9 cellular contexts compared by ENCODE assay signal in genomic region chr9:34899535-34900158, GRCh38. TPM values are rescaled to one million over a fixed set of nuclear protein-coding genes. Genes with fewer than 3 reads are reported as not detected.
DNase-seq lines count a peak whose midpoint lies in the region; ATAC-seq, FAIRE-seq and TF ChIP-seq lines count a peak whose summit lies in the region.
"Had no signal": no experiment of that assay in that cellular context is flagged by ENCODE, and none has a peak within 500 bp of the region (broad histone marks: within the 10 kb centered on the region; RNA-seq: fewer than 3 reads in every experiment).

No MANE protein-coding gene starts in this region.

- no peak overlapping the region for H2AFZ ChIP-seq in KMS-11 (ENCODE audit: low read depth)
- H2AFZ ChIP-seq in neural cell (ENCODE audit: low read depth, low read length): no peak overlapping the region

- no peaks in the 10 kb centered on the region for H4K20me1 ChIP-seq in KMS-11 (ENCODE audit: insufficient read depth)
- H4K20me1 ChIP-seq in neural cell (ENCODE audit: insufficient read depth): no peaks in the 10 kb centered on the region

- no peaks in the 10 kb centered on the region for H3K79me2 ChIP-seq in KMS-11 (ENCODE audit: insufficient read depth, low read depth)
- H3K79me2 ChIP-seq in neural cell (replicated peaks; ENCODE audit: insufficient read depth, low read length): no peaks in the 10 kb centered on the region

- H3K27me3 ChIP-seq in KMS-11 (ENCODE audit: insufficient read depth, low read depth) (no peaks in the 10 kb centered on the region), neural cell (ENCODE audit: insufficient read depth, low read depth, low read length) (no peaks in the 10 kb centered on the region)

- peak; percentile 84 for TF ChIP-seq CTCF in KMS-11 (conservative IDR thresholded peaks at IDR 0.05; ENCODE audit: low read depth, low read length)
- peak; percentile 89 for TF ChIP-seq CTCF in fibroblast of mammary gland (conservative IDR thresholded peaks at IDR 0.05; ENCODE audit: control insufficient read depth, insufficient read depth, low read depth, low read length)
- TF ChIP-seq CTCF in neural cell (IDR thresholded peaks at IDR 0.05; ENCODE audit: poor library complexity, severe bottlenecking): peak; percentile 96

- H3K4me1 Mint-ChIP-seq in activated T-cell treated with anti-CD3 and anti-CD28 coated beads, Interleukin-2, amount 50 U/mL, for 4 hours (ENCODE audit: low read depth): no peaks in the 10 kb centered on the region

- H3K4me2 ChIP-seq in KMS-11: no peak overlapping the region
- H3K4me2 ChIP-seq in neural cell (ENCODE audit: low read length): no peak overlapping the region

- H3K36me3 ChIP-seq in KMS-11 (ENCODE audit: insufficient read depth): no peaks in the 10 kb centered on the region
- H3K36me3 ChIP-seq in neural cell (ENCODE audit: insufficient read depth, low read length): no peaks in the 10 kb centered on the region

- DNase-seq in COLO829 (ENCODE audit: low spot score): peak; percentile 87
- peak; percentile 56 for DNase-seq in RCC 7860 (ENCODE audit: low spot score)
- peak; percentile 75 for DNase-seq in activated T-cell treated with anti-CD3 and anti-CD28 coated beads, Interleukin-2, amount 50 U/mL, for 4 hours
- DNase-seq in fibroblast of mammary gland (ENCODE audit: low read depth): peak; percentile 74
- peak; percentile 79 for DNase-seq in stimulated activated naive CD8-positive, alpha-beta T cell treated with anti-CD3 and anti-CD28 coated beads, Interleukin-15, Interleukin-2, amounts not matched to agents 100 U/mL and 50 U/mL, for 24 hours

- no peaks in the 10 kb centered on the region for H3K9me3 Mint-ChIP-seq in activated T-cell treated with anti-CD3 and anti-CD28 coated beads, Interleukin-2, amount 50 U/mL, for 4 hours

- H3K36me3 Mint-ChIP-seq in activated T-cell treated with anti-CD3 and anti-CD28 coated beads, Interleukin-2, amount 50 U/mL, for 4 hours (ENCODE audit: insufficient read depth): no peaks in the 10 kb centered on the region

- H3K9me3 ChIP-seq in neural cell (ENCODE audit: low read length): no peaks in the 10 kb centered on the region

- ATAC-seq in GM21423 (IDR thresholded peaks at IDR 0.05; ENCODE audit: unreplicated experiment): peak; percentile 79
- peak; percentile 100 for ATAC-seq in activated T-cell treated with anti-CD3 and anti-CD28 coated beads, Interleukin-2, amount 50 U/mL, for 4 hours
- peak; percentile 99 for ATAC-seq in stimulated activated naive CD8-positive, alpha-beta T cell treated with anti-CD3 and anti-CD28 coated beads, Interleukin-15, Interleukin-2, amounts not matched to agents 100 U/mL and 50 U/mL, for 24 hours

- FAIRE-seq in RCC 7860 (lab: Jason Lieb, UNC): no peak

- H3K4me3 ChIP-seq in KMS-11 (IDR thresholded peaks at IDR 0.05; ENCODE audit: insufficient read depth, low read depth, low read length): no peak overlapping the region
- H3K4me3 ChIP-seq in fibroblast of mammary gland (ENCODE audit: control insufficient read depth, low read depth, low read length): no peak overlapping the region
- H3K4me3 ChIP-seq in neural cell (ENCODE audit: low read length): no peak overlapping the region

- TF ChIP-seq EP300 in neural cell (conservative IDR thresholded peaks at IDR 0.05; ENCODE audit: poor library complexity, severe bottlenecking): peak; percentile 34

- H3K4me3 Mint-ChIP-seq in activated T-cell treated with anti-CD3 and anti-CD28 coated beads, Interleukin-2, amount 50 U/mL, for 4 hours: no peak overlapping the region

- no peaks in the 10 kb centered on the region for H3K9me2 ChIP-seq in neural cell (ENCODE audit: insufficient read depth, low read length)

- H3F3A ChIP-seq in neural cell (ENCODE audit: insufficient read depth, low read length, poor library complexity, severe bottlenecking): no peaks in the 10 kb centered on the region

- H3K9ac ChIP-seq in KMS-11 (no peak overlapping the region), neural cell (ENCODE audit: low read length) (no peak overlapping the region)

- H3K27me3 Mint-ChIP-seq in activated T-cell treated with anti-CD3 and anti-CD28 coated beads, Interleukin-2, amount 50 U/mL, for 4 hours (ENCODE audit: low read depth): peaks cover 38% of the 10 kb centered on the region

- H3K27ac ChIP-seq in KMS-11 (no peak overlapping the region), neural cell (ENCODE audit: low read length) (no peak overlapping the region)

- no peaks in the 10 kb centered on the region for H3K4me1 ChIP-seq in KMS-11 (ENCODE audit: low read depth, poor library complexity, severe bottlenecking)

- TF ChIP-seq RAD21 in neural cell (conservative IDR thresholded peaks at IDR 0.05): peak; percentile 99

TF ChIP-seq in neural cell, 6 proteins besides CTCF, POLR2A, EP300 and RAD21:
- TF ChIP-seq SMC3 (conservative IDR thresholded peaks at IDR 0.05; ENCODE audit: poor library complexity): peak; percentile 97
- TF ChIP-seq POLR2AphosphoS5 (IDR thresholded peaks at IDR 0.05): no peak

RNA-seq across cellular contexts. Expression of gene PHF24, which starts 58.4 kb away (rescaled TPM):
- under 1 TPM in 2 of 3 donors, not detected in 1; 0.08 to 0.55 TPM for total RNA-seq in activated T-cell treated with anti-CD3 and anti-CD28 coated beads, Interleukin-2, amount 50 U/mL, for 4 hours
- polyA plus RNA-seq in neural cell: 1.8 and 2.4 TPM in 2 replicates
- polyA minus RNA-seq in neural cell: 6.9 and 7.8 TPM in 2 replicates
- total RNA-seq: T-helper 1 cell treated with Interleukin-12 subunit alpha and Interleukin-12 subunit beta and Interleukin-4 antibody, amounts not matched to agents 30 ng/mL and 1 ng/mL, for 36 hours had no signal
